ENCODE assay signal across 21 cellular contexts in genomic region chr5:94040591-94041148, GRCh38.
DNase-seq lines count a peak whose midpoint lies in the region; ATAC-seq and TF ChIP-seq lines count a peak whose summit lies in the region.
"Had no signal": no experiment of that assay in that cellular context is flagged by ENCODE, and none has a peak within 500 bp of the region (broad histone marks: within the 10 kb centered on the region; RNA-seq: fewer than 3 reads in every experiment).

No MANE protein-coding gene starts in this region.

- no peaks in the 10 kb centered on the region for H4K20me1 ChIP-seq in hepatocyte (ENCODE audit: insufficient read depth, poor library complexity, severe bottlenecking)

- no peak overlapping the region for H2BK5ac ChIP-seq in trophoblast cell (ENCODE audit: low read depth, low read length, poor library complexity)

- H3K23ac ChIP-seq in trophoblast cell (ENCODE audit: low read length): no peak overlapping the region

- H4K91ac ChIP-seq in trophoblast cell (ENCODE audit: low read depth, low read length): no peak overlapping the region

- H3K4me1 Mint-ChIP-seq in T-helper 17 cell: no peaks in the 10 kb centered on the region

- no peak overlapping the region for H3K14ac ChIP-seq in trophoblast cell (ENCODE audit: low read length)

- peak overlapping the region; percentile 17 for H2BK12ac ChIP-seq in trophoblast cell (ENCODE audit: low read length)

- H4K8ac ChIP-seq in trophoblast cell (ENCODE audit: low read depth, low read length): no peak overlapping the region

- H3K9me3 ChIP-seq in T-helper 17 cell (ENCODE audit: control insufficient read depth, low read length, poor library complexity, severe bottlenecking): no peaks in the 10 kb centered on the region
- no peaks in the 10 kb centered on the region for H3K9me3 ChIP-seq in hepatocyte (ENCODE audit: low read depth)
- H3K9me3 ChIP-seq in trophoblast cell (ENCODE audit: insufficient read depth, low read depth, low read length): no peaks in the 10 kb centered on the region

- H3K4me1 ChIP-seq in hepatocyte (ENCODE audit: insufficient read depth) (no peaks in the 10 kb centered on the region), trophoblast cell (ENCODE audit: control insufficient read depth in 1 of 2, insufficient read depth in 2 of 2, low read length in 2 of 2) (peaks cover 0 to 4% of the 10 kb centered on the region in 2 experiments)

- peak overlapping the region; percentile 25 for H3K4me3 Mint-ChIP-seq in T-helper 17 cell
- H3K4me3 Mint-ChIP-seq: CD4-positive, alpha-beta T cell; IgD-negative memory B cell had no signal

- H3K4me3 ChIP-seq in hepatocyte (no peak overlapping the region), trophoblast cell (ENCODE audit: low read depth, low read length) (no peak overlapping the region)

- DNase-seq in ELF-1 (ENCODE audit: low read depth, low spot score) (peak; percentile 48), T-helper 17 cell (no peak), hepatocyte (ENCODE audit: low spot score) (no peak), trophoblast cell (peak; percentile 53 to 82), NCI-H510A (lab: John Stamatoyannopoulos, UW) (no peak), NCI-H1436 treated with DMSO at 0.1 percent for 48 hours (lab: John Stamatoyannopoulos, UW) (no peak), mesenteric fat pad (ENCODE audit: low spot score) (no peak), left ventricle myocardium superior (no peak)
- DNase-seq: ACHN; AML-193; CD4-positive, alpha-beta T cell; DMS153; DMS79; GF-D8; GOT3; H7; KG1 had no signal

- intact Hi-C loops in left ventricle myocardium superior (cut with micrococcal nuclease): no loop called here

- H3K27me3 ChIP-seq in hepatocyte (no peaks in the 10 kb centered on the region), trophoblast cell (ENCODE audit: insufficient read depth, low read length) (no peaks in the 10 kb centered on the region)

- H3K9ac ChIP-seq in trophoblast cell (ENCODE audit: low read length): no peak overlapping the region

- peaks cover 2% of the 10 kb centered on the region for H3K79me1 ChIP-seq in trophoblast cell (ENCODE audit: low read length)

- H3K27ac Mint-ChIP-seq in T-helper 17 cell: no peak overlapping the region
- H3K27ac Mint-ChIP-seq: CD4-positive, alpha-beta T cell; IgD-negative memory B cell had no signal

- H2BK120ac ChIP-seq in trophoblast cell (ENCODE audit: insufficient read depth, low read length, poor library complexity): no peak overlapping the region

- H3K9me2 ChIP-seq in hepatocyte (replicated peaks; ENCODE audit: insufficient read depth): no peaks in the 10 kb centered on the region

- no peak overlapping the region for H3K18ac ChIP-seq in trophoblast cell (ENCODE audit: low read length)

- H3K4me2 ChIP-seq in hepatocyte (no peak overlapping the region), trophoblast cell (ENCODE audit: low read length) (no peak overlapping the region)

- WGBS in hepatocyte (ENCODE audit: low lambda C conversion rate, missing lambda C conversion rate): 63% methylated on average over 7 of the region's 7 CpGs
- WGBS in trophoblast cell (ENCODE audit: extremely low coverage, insufficient coverage, insufficient read length): no CpG with 5 or more reads among the region's 7 CpGs

- H3K27me3 Mint-ChIP-seq in T-helper 17 cell: no peaks in the 10 kb centered on the region
- H3K27me3 Mint-ChIP-seq: CD4-positive, alpha-beta T cell; IgD-negative memory B cell had no signal

- H2AFZ ChIP-seq in hepatocyte (no peak overlapping the region), trophoblast cell (ENCODE audit: insufficient read depth, low read length, poor library complexity) (no peak overlapping the region)

- H3K27ac ChIP-seq in hepatocyte (peak overlapping the region; percentile 43), trophoblast cell (ENCODE audit: low read depth, low read length) (no peak overlapping the region)
- H3K27ac ChIP-seq: C4-2B had no signal

- peaks cover 7% of the 10 kb centered on the region for H3K36me3 Mint-ChIP-seq in T-helper 17 cell (ENCODE audit: low read depth)

- H3K79me2 ChIP-seq in hepatocyte: no peaks in the 10 kb centered on the region
- H3K79me2 ChIP-seq in trophoblast cell (ENCODE audit: control insufficient read depth, insufficient read depth, low read length, poor library complexity): no peaks in the 10 kb centered on the region

- H3K36me3 ChIP-seq in hepatocyte (replicated peaks; ENCODE audit: insufficient read depth, low read depth) (no peaks in the 10 kb centered on the region), trophoblast cell (ENCODE audit: control insufficient read depth in 1 of 2, insufficient read depth in 2 of 2, low read length in 2 of 2) (no peaks in the 10 kb centered on the region)

- no peak overlapping the region for H4K12ac ChIP-seq in trophoblast cell (ENCODE audit: low read depth, low read length)

- ATAC-seq in T-helper 17 cell: no peak
- no peak for ATAC-seq in left ventricle myocardium superior
- ATAC-seq: HCT116, HepG2 had no signal

- no peak for TF ChIP-seq CTCF in hepatocyte (IDR thresholded peaks at IDR 0.05; ENCODE audit: poor library complexity)

- no peak overlapping the region for H2AK5ac ChIP-seq in trophoblast cell (ENCODE audit: low read length)

- no peak overlapping the region for H3K4ac ChIP-seq in trophoblast cell (ENCODE audit: low read depth, low read length)

Comparison
In these comparisons a context has a peak if more than half of its experiments do, and no peak if none do; other contexts are left out.
1. DNase-seq: peak in ELF-1 (single experiment) and trophoblast cell (2 of 2); none in T-helper 17 cell (0 of 3), hepatocyte (single experiment), NCI-H510A (single experiment), NCI-H1436 treated with DMSO at 0.1 percent for 48 hours (single experiment), mesenteric fat pad (single experiment) and left ventricle myocardium superior (single experiment).